Comparison of ENCODE assay signal across 1 cellular context in genomic region chr6:127834136-127834535, GRCh38.
TF ChIP-seq lines count a peak whose summit lies in the region.

No MANE protein-coding gene starts in this region.

TF ChIP-seq in HepG2, 621 proteins besides CTCF, POLR2A, EP300 and RAD21 (continued from another document and continues in another):
- no peak for TF ChIP-seq ZSCAN31 (CRISPR knock-in tag; IDR thresholded peaks at IDR 0.05; ENCODE audit: low read depth)
- TF ChIP-seq LCORL (IDR thresholded peaks at IDR 0.05) = no peak
- no peak for TF ChIP-seq LCORL (CRISPR knock-in tag; IDR thresholded peaks at IDR 0.05)
- no peak for TF ChIP-seq ZNF552 (CRISPR knock-in tag; IDR thresholded peaks at IDR 0.05; ENCODE audit: borderline replicate concordance)
- no peak for TF ChIP-seq ZNF652 (CRISPR knock-in tag; IDR thresholded peaks at IDR 0.05; ENCODE audit: borderline replicate concordance, low read depth)
- TF ChIP-seq, protein P1, sequence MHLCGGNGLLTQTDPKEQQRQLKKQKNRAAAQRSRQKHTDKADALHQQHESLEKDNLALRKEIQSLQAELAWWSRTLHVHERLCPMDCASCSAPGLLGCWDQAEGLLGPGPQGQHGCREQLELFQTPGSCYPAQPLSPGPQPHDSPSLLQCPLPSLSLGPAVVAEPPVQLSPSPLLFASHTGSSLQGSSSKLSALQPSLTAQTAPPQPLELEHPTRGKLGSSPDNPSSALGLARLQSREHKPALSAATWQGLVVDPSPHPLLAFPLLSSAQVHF (CRISPR knock-in tag; IDR thresholded peaks at IDR 0.05) = no peak
- TF ChIP-seq, protein P2, sequence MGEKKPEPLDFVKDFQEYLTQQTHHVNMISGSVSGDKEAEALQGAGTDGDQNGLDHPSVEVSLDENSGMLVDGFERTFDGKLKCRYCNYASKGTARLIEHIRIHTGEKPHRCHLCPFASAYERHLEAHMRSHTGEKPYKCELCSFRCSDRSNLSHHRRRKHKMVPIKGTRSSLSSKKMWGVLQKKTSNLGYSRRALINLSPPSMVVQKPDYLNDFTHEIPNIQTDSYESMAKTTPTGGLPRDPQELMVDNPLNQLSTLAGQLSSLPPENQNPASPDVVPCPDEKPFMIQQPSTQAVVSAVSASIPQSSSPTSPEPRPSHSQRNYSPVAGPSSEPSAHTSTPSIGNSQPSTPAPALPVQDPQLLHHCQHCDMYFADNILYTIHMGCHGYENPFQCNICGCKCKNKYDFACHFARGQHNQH (CRISPR knock-in tag; IDR thresholded peaks at IDR 0.05) = no peak
- TF ChIP-seq ZNF143 (CRISPR knock-in tag; IDR thresholded peaks at IDR 0.05) = no peak
- TF ChIP-seq ZNF350 (CRISPR knock-in tag; IDR thresholded peaks at IDR 0.05; ENCODE audit: borderline replicate concordance, low read depth) = no peak
- 0 out of 2 replicates have a peak, but pooled peaks have one; percentile 31 for TF ChIP-seq ONECUT2 (CRISPR knock-in tag; IDR thresholded peaks at IDR 0.05)
- TF ChIP-seq, protein P3, sequence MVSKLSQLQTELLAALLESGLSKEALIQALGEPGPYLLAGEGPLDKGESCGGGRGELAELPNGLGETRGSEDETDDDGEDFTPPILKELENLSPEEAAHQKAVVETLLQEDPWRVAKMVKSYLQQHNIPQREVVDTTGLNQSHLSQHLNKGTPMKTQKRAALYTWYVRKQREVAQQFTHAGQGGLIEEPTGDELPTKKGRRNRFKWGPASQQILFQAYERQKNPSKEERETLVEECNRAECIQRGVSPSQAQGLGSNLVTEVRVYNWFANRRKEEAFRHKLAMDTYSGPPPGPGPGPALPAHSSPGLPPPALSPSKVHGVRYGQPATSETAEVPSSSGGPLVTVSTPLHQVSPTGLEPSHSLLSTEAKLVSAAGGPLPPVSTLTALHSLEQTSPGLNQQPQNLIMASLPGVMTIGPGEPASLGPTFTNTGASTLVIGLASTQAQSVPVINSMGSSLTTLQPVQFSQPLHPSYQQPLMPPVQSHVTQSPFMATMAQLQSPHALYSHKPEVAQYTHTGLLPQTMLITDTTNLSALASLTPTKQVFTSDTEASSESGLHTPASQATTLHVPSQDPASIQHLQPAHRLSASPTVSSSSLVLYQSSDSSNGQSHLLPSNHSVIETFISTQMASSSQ (IDR thresholded peaks at IDR 0.05; ENCODE audit: low read depth) = no peak
- TF ChIP-seq, protein P3 (CRISPR knock-in tag; IDR thresholded peaks at IDR 0.05; ENCODE audit: borderline replicate concordance) = no peak
- no peak for TF ChIP-seq SOX6 (IDR thresholded peaks at IDR 0.05)
- TF ChIP-seq SOX6 (CRISPR knock-in tag; IDR thresholded peaks at IDR 0.05) = peak; percentile 52
- TF ChIP-seq ATF4 (CRISPR knock-in tag; IDR thresholded peaks at IDR 0.05) = peak in 1 of 2 experiments; percentile 85; a peak in 2 of 4 replicates
- no peak for TF ChIP-seq CHCHD3 (CRISPR knock-in tag; IDR thresholded peaks at IDR 0.05)
- TF ChIP-seq IRF9 (CRISPR knock-in tag; IDR thresholded peaks at IDR 0.05; ENCODE audit: borderline replicate concordance) = no peak
- no peak for TF ChIP-seq PHF21A (CRISPR knock-in tag; IDR thresholded peaks at IDR 0.05)
- TF ChIP-seq XBP1 (CRISPR knock-in tag; IDR thresholded peaks at IDR 0.05) = no peak
- TF ChIP-seq GTF3A (CRISPR knock-in tag; conservative IDR thresholded peaks at IDR 0.05) = no peak
- TF ChIP-seq MXI1 (IDR thresholded peaks at IDR 0.05; ENCODE audit: borderline replicate concordance, low read depth, low read length) = no peak
- TF ChIP-seq CEBPG (CRISPR knock-in tag; IDR thresholded peaks at IDR 0.05) = peak; percentile 45; the same call in 1 of the 2 replicates
- TF ChIP-seq KDM1A (CRISPR knock-in tag; IDR thresholded peaks at IDR 0.05) = no peak
- no peak for TF ChIP-seq RBFOX2 (IDR thresholded peaks at IDR 0.05; ENCODE audit: low read depth, low read length)
- TF ChIP-seq ZNF225 (CRISPR knock-in tag; IDR thresholded peaks at IDR 0.05) = no peak
- peak; percentile 54 for TF ChIP-seq SKI (IDR thresholded peaks at IDR 0.05; ENCODE audit: partially characterized antibody)
- TF ChIP-seq ZBED4 (CRISPR knock-in tag; IDR thresholded peaks at IDR 0.05; ENCODE audit: borderline replicate concordance) = no peak
- TF ChIP-seq, protein P4, sequence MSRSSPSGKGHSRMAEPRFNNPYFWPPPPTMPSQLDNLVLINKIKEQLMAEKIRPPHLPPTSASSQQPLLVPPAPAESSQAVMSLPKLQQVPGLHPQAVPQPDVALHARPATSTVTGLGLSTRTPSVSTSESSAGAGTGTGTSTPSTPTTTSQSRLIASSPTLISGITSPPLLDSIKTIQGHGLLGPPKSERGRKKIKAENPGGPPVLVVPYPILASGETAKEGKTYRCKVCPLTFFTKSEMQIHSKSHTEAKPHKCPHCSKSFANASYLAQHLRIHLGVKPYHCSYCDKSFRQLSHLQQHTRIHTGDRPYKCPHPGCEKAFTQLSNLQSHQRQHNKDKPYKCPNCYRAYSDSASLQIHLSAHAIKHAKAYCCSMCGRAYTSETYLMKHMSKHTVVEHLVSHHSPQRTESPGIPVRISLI (CRISPR knock-in tag; IDR thresholded peaks at IDR 0.05; ENCODE audit: borderline replicate concordance) = peak; percentile 72; the same call in 1 of the 2 replicates
- TF ChIP-seq EHMT2 (IDR thresholded peaks at IDR 0.05; ENCODE audit: borderline replicate concordance, low read depth, low read length) = no peak
- no peak for TF ChIP-seq RFX5 (IDR thresholded peaks at IDR 0.05; ENCODE audit: low read depth, low read length)
- TF ChIP-seq FOSL2 (CRISPR knock-in tag; IDR thresholded peaks at IDR 0.05) = peak; percentile 95
- no peak for TF ChIP-seq ZBTB42 (CRISPR knock-in tag; IDR thresholded peaks at IDR 0.05)
- no peak for TF ChIP-seq TP53 (CRISPR knock-in tag; conservative IDR thresholded peaks at IDR 0.05)
- TF ChIP-seq HOXA3 (CRISPR knock-in tag; IDR thresholded peaks at IDR 0.05) = no peak
- TF ChIP-seq ATM (IDR thresholded peaks at IDR 0.05; ENCODE audit: borderline replicate concordance) = no peak
- TF ChIP-seq, protein P5, sequence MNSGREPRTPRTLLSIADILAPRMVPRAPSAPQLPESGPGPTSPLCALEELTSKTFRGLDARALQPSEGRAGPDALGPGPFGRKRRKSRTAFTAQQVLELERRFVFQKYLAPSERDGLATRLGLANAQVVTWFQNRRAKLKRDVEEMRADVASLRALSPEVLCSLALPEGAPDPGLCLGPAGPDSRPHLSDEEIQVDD (CRISPR knock-in tag; IDR thresholded peaks at IDR 0.05; ENCODE audit: borderline replicate concordance) = no peak
- no peak for TF ChIP-seq CHD2 (IDR thresholded peaks at IDR 0.05; ENCODE audit: low read depth, low read length)
- no peak for TF ChIP-seq MYC (CRISPR knock-in tag; IDR thresholded peaks at IDR 0.05; ENCODE audit: borderline replicate concordance)
- TF ChIP-seq ARHGAP35 (CRISPR knock-in tag; IDR thresholded peaks at IDR 0.05; ENCODE audit: borderline replicate concordance) = no peak
- no peak for TF ChIP-seq ZFP90 (CRISPR knock-in tag; IDR thresholded peaks at IDR 0.05; ENCODE audit: borderline replicate concordance)
- TF ChIP-seq ZNF841 (CRISPR knock-in tag; IDR thresholded peaks at IDR 0.05; ENCODE audit: borderline replicate concordance) = no peak
- TF ChIP-seq ZNF790 (CRISPR knock-in tag; IDR thresholded peaks at IDR 0.05; ENCODE audit: borderline replicate concordance) = no peak
- TF ChIP-seq, protein P6, sequence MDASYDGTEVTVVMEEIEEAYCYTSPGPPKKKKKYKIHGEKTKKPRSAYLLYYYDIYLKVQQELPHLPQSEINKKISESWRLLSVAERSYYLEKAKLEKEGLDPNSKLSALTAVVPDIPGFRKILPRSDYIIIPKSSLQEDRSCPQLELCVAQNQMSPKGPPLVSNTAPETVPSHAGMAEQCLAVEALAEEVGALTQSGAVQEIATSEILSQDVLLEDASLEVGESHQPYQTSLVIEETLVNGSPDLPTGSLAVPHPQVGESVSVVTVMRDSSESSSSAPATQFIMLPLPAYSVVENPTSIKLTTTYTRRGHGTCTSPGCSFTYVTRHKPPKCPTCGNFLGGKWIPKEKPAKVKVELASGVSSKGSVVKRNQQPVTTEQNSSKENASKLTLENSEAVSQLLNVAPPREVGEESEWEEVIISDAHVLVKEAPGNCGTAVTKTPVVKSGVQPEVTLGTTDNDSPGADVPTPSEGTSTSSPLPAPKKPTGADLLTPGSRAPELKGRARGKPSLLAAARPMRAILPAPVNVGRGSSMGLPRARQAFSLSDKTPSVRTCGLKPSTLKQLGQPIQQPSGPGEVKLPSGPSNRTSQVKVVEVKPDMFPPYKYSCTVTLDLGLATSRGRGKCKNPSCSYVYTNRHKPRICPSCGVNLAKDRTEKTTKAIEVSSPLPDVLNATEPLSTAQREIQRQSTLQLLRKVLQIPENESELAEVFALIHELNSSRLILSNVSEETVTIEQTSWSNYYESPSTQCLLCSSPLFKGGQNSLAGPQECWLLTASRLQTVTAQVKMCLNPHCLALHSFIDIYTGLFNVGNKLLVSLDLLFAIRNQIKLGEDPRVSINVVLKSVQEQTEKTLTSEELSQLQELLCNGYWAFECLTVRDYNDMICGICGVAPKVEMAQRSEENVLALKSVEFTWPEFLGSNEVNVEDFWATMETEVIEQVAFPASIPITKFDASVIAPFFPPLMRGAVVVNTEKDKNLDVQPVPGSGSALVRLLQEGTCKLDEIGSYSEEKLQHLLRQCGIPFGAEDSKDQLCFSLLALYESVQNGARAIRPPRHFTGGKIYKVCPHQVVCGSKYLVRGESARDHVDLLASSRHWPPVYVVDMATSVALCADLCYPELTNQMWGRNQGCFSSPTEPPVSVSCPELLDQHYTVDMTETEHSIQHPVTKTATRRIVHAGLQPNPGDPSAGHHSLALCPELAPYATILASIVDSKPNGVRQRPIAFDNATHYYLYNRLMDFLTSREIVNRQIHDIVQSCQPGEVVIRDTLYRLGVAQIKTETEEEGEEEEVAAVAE (CRISPR knock-in tag; IDR thresholded peaks at IDR 0.05; ENCODE audit: borderline replicate concordance) = no peak
- TF ChIP-seq NCOR1 (IDR thresholded peaks at IDR 0.05; ENCODE audit: borderline replicate concordance, low read length) = peak; percentile 58; the same call in 1 of the 2 replicates
- TF ChIP-seq SOX5 (CRISPR knock-in tag; IDR thresholded peaks at IDR 0.05; ENCODE audit: borderline replicate concordance) = no peak
- no peak for TF ChIP-seq GLI4 (CRISPR knock-in tag; IDR thresholded peaks at IDR 0.05; ENCODE audit: borderline replicate concordance)
- TF ChIP-seq TEAD2 (CRISPR knock-in tag; IDR thresholded peaks at IDR 0.05) = no peak
